2 cellular contexts compared by ENCODE assay signal in the genomic region with DNA sequence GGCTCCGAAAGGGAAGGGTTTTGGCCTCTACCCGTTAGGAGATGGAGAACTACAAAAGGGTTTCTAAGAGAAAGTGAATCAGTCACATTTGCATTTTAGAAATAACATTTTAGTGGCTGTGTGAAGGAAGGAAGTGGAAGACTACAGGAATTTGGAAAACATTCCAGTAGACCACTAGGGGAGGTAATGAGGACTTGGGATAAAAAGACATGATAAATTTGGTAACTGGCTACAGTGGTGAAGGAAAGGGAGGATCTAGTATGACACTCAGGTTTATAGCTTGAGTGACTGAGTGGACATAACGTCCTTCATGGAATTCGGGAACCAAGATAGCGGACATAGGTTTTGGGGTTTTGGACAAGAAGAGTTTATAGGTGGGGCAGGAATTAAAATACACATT.
TF ChIP-seq lines count a peak whose summit lies in the region.

No MANE protein-coding gene starts in this region.

TF ChIP-seq in IMR-90, 13 proteins besides CTCF, POLR2A, EP300 and RAD21:
- TF ChIP-seq MXI1 (IDR thresholded peaks at IDR 0.05; ENCODE audit: borderline replicate concordance, low read depth, low read length) (no peak), SMC3 (IDR thresholded peaks at IDR 0.05; ENCODE audit: low read depth, low read length) (no peak), MAFK (IDR thresholded peaks at IDR 0.05; ENCODE audit: low read depth, low read length) (no peak), RCOR1 (IDR thresholded peaks at IDR 0.05; ENCODE audit: insufficient replicate concordance, low read length) (no peak), USF2 (IDR thresholded peaks at IDR 0.05; ENCODE audit: low read depth, low read length) (no peak), FOS (IDR thresholded peaks at IDR 0.05; ENCODE audit: low read depth, low read length) (no peak), NFE2L2 (IDR thresholded peaks at IDR 0.05; ENCODE audit: low read depth, low read length) (no peak), CEBPB (IDR thresholded peaks at IDR 0.05; ENCODE audit: low read depth, low read length) (no peak), RFX5 (IDR thresholded peaks at IDR 0.05; ENCODE audit: low read depth, low read length) (no peak), BHLHE40 (IDR thresholded peaks at IDR 0.05; ENCODE audit: low read depth, low read length) (no peak), CHD1 (IDR thresholded peaks at IDR 0.05; ENCODE audit: low read depth, low read length) (no peak)
- TF ChIP-seq, protein P1, sequence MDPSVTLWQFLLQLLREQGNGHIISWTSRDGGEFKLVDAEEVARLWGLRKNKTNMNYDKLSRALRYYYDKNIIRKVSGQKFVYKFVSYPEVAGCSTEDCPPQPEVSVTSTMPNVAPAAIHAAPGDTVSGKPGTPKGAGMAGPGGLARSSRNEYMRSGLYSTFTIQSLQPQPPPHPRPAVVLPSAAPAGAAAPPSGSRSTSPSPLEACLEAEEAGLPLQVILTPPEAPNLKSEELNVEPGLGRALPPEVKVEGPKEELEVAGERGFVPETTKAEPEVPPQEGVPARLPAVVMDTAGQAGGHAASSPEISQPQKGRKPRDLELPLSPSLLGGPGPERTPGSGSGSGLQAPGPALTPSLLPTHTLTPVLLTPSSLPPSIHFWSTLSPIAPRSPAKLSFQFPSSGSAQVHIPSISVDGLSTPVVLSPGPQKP (IDR thresholded peaks at IDR 0.05; ENCODE audit: borderline replicate concordance, low read depth, low read length), result no peak

TF ChIP-seq in GM12878, 131 proteins besides CTCF, POLR2A, EP300 and RAD21:
- TF ChIP-seq PML (IDR thresholded peaks at IDR 0.05; ENCODE audit: low read length) (no peak), STAT1 (conservative IDR thresholded peaks at IDR 0.05) (no peak), STAT3 (IDR thresholded peaks at IDR 0.05; ENCODE audit: low read depth, low read length) (no peak)
- TF ChIP-seq, protein P2, sequence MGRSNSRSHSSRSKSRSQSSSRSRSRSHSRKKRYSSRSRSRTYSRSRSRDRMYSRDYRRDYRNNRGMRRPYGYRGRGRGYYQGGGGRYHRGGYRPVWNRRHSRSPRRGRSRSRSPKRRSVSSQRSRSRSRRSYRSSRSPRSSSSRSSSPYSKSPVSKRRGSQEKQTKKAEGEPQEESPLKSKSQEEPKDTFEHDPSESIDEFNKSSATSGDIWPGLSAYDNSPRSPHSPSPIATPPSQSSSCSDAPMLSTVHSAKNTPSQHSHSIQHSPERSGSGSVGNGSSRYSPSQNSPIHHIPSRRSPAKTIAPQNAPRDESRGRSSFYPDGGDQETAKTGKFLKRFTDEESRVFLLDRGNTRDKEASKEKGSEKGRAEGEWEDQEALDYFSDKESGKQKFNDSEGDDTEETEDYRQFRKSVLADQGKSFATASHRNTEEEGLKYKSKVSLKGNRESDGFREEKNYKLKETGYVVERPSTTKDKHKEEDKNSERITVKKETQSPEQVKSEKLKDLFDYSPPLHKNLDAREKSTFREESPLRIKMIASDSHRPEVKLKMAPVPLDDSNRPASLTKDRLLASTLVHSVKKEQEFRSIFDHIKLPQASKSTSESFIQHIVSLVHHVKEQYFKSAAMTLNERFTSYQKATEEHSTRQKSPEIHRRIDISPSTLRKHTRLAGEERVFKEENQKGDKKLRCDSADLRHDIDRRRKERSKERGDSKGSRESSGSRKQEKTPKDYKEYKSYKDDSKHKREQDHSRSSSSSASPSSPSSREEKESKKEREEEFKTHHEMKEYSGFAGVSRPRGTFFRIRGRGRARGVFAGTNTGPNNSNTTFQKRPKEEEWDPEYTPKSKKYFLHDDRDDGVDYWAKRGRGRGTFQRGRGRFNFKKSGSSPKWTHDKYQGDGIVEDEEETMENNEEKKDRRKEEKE (IDR thresholded peaks at IDR 0.05), result no peak
- TF ChIP-seq, protein P3, sequence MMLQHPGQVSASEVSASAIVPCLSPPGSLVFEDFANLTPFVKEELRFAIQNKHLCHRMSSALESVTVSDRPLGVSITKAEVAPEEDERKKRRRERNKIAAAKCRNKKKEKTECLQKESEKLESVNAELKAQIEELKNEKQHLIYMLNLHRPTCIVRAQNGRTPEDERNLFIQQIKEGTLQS (IDR thresholded peaks at IDR 0.05; ENCODE audit: borderline replicate concordance, extremely low read depth, low read depth, low read length), result no peak
